1 cellular context compared by ENCODE assay signal in genomic region chr22:37933711-37934376, GRCh38.
A peak's percentile ranks its signal among the peaks of the same experiment; 100 is the strongest.
TF ChIP-seq lines count a peak whose summit lies in the region.

No MANE protein-coding gene starts in this region.

TF ChIP-seq in GM12878, 131 proteins besides CTCF, POLR2A, EP300 and RAD21 (continued from another document and continues in another):
- TF ChIP-seq IRF4 (IDR thresholded peaks at IDR 0.05; ENCODE audit: low read depth, low read length) (peak; percentile 48; the same call in 1 of the 2 replicates), PAX8 (IDR thresholded peaks at IDR 0.05) (no peak), ZNF217 (IDR thresholded peaks at IDR 0.05) (no peak), RELB (IDR thresholded peaks at IDR 0.05; ENCODE audit: low read depth) (no peak), NR2F1 (conservative IDR thresholded peaks at IDR 0.05) (peak; percentile 51), SIX5 (IDR thresholded peaks at IDR 0.05; ENCODE audit: low read depth, low read length, severe bottlenecking) (no peak), MTA2 (IDR thresholded peaks at IDR 0.05; ENCODE audit: low read depth) (no peak), NKRF (conservative IDR thresholded peaks at IDR 0.05) (no peak), KDM1A (IDR thresholded peaks at IDR 0.05; ENCODE audit: borderline replicate concordance) (no peak), ZNF207 (IDR thresholded peaks at IDR 0.05; ENCODE audit: borderline replicate concordance) (0 out of 2 replicates have a peak, but pooled peaks have one; percentile 51), EED (IDR thresholded peaks at IDR 0.05; ENCODE audit: low read depth) (no peak), SIN3A (IDR thresholded peaks at IDR 0.05; ENCODE audit: low read depth, low read length) (no peak), SUZ12 (IDR thresholded peaks at IDR 0.05; ENCODE audit: unreplicated experiment) (no peak), BCL11A (IDR thresholded peaks at IDR 0.05; ENCODE audit: low read depth, low read length) (no peak), USF2 (IDR thresholded peaks at IDR 0.05; ENCODE audit: borderline replicate concordance, low read depth, low read length) (no peak), MXI1 (IDR thresholded peaks at IDR 0.05; ENCODE audit: low read depth, low read length) (no peak), ZNF24 (IDR thresholded peaks at IDR 0.05) (no peak), ELK1 (IDR thresholded peaks at IDR 0.05; ENCODE audit: low read depth, low read length) (no peak), NFIC (IDR thresholded peaks at IDR 0.05; ENCODE audit: low read depth, low read length) (no peak), ZBTB4 (CRISPR knock-in tag; IDR thresholded peaks at IDR 0.05) (no peak), WRNIP1 (IDR thresholded peaks at IDR 0.05; ENCODE audit: borderline replicate concordance, low read depth, low read length) (no peak), DPF2 (IDR thresholded peaks at IDR 0.05) (no peak; the same call in 1 of the 2 replicates), CEBPZ (IDR thresholded peaks at IDR 0.05; ENCODE audit: low read depth, low read length) (no peak), NR2C2 (IDR thresholded peaks at IDR 0.05; ENCODE audit: borderline replicate concordance, control insufficient read depth, insufficient read length, low read depth) (no peak), CHD2 (IDR thresholded peaks at IDR 0.05; ENCODE audit: borderline replicate concordance, low read depth, low read length) (0 out of 2 replicates have a peak, but pooled peaks have one; percentile 38), KAT2A (conservative IDR thresholded peaks at IDR 0.05; ENCODE audit: control insufficient read depth, low read depth, low read length) (no peak), PKNOX1 (IDR thresholded peaks at IDR 0.05) (0 out of 2 replicates have a peak, but pooled peaks have one; percentile 8), ATF7 (IDR thresholded peaks at IDR 0.05; ENCODE audit: low read depth) (no peak), ZBED1 (IDR thresholded peaks at IDR 0.05; ENCODE audit: borderline replicate concordance) (no peak), YY1 (IDR thresholded peaks at IDR 0.05; ENCODE audit: low read depth, low read length) (no peak; the same call in 1 of the 2 replicates), PAX5 (IDR thresholded peaks at IDR 0.05; ENCODE audit: borderline replicate concordance, low read depth, low read length) (no peak), FOS (IDR thresholded peaks at IDR 0.05; ENCODE audit: borderline replicate concordance, extremely low read depth, insufficient read length) (no peak), BCLAF1 (IDR thresholded peaks at IDR 0.05) (no peak), HDAC6 (IDR thresholded peaks at IDR 0.05; ENCODE audit: unreplicated experiment) (no peak), CREM (IDR thresholded peaks at IDR 0.05; ENCODE audit: low read depth) (no peak), MEF2B (IDR thresholded peaks at IDR 0.05; ENCODE audit: partially characterized antibody, poor library complexity, severe bottlenecking) (peak; percentile 83), SP1 (IDR thresholded peaks at IDR 0.05; ENCODE audit: low read depth, low read length) (peak; percentile 64), E2F8 (IDR thresholded peaks at IDR 0.05; ENCODE audit: low read depth, partially characterized antibody) (no peak), EZH2 (IDR thresholded peaks at IDR 0.05; ENCODE audit: borderline replicate concordance, control insufficient read depth, low read depth, low read length) (no peak), LARP7 (IDR thresholded peaks at IDR 0.05) (peak; percentile 55; the same call in 1 of the 2 replicates)
